In genomic region chr4:38570647-38571326, GRCh38 we compare ENCODE assay signal across 23 cellular contexts.
A peak's percentile ranks its signal among the peaks of the same experiment; 100 is the strongest.
DNase-seq lines count a peak whose midpoint lies in the region; TF ChIP-seq lines count a peak whose summit lies in the region.
"Had no signal": no experiment of that assay in that cellular context is flagged by ENCODE, and none has a peak within 500 bp of the region (broad histone marks: within the 10 kb centered on the region; RNA-seq: fewer than 3 reads in every experiment).

No MANE protein-coding gene starts in this region.

- H3K9ac ChIP-seq in mucosa of rectum (ENCODE audit: low read depth in 1 of 2, low read length in 2 of 2) = no peak overlapping the region
- H3K9ac ChIP-seq: BLaER1, GM23248 had no signal

- H3K4me3 ChIP-seq in LNCaP clone FGC (ENCODE audit: low read depth, low read length) (no peak overlapping the region), epithelial cell of esophagus (ENCODE audit: low read length) (no peak overlapping the region), mucosa of rectum (ENCODE audit: low read length in 2 of 2) (no peak overlapping the region), A673 (ENCODE audit: low read depth, low read length, poor library complexity, severe bottlenecking) (no peak overlapping the region)
- H3K4me3 ChIP-seq: BLaER1, GM23248, SJSA1 had no signal

- H3K27ac ChIP-seq in 22Rv1 (peak overlapping the region; percentile 24; the same call in 1 of the 2 replicates), mucosa of rectum (ENCODE audit: low read depth in 2 of 2, low read length in 2 of 2) (peak overlapping the region; percentile 69 to 71), A673 (ENCODE audit: low read depth, low read length, poor library complexity, severe bottlenecking) (no peak overlapping the region)
- H3K27ac ChIP-seq: BLaER1, GM23248, SJSA1 had no signal

- no peak for TF ChIP-seq CTCF in 22Rv1 (IDR thresholded peaks at IDR 0.05)
- TF ChIP-seq CTCF in LNCaP clone FGC (IDR thresholded peaks at IDR 0.05; ENCODE audit: control insufficient read depth, extremely low read depth, insufficient read depth) = no peak
- no peak for TF ChIP-seq CTCF in epithelial cell of esophagus (IDR thresholded peaks at IDR 0.05; ENCODE audit: insufficient read depth, low read depth, low read length, missing control alignments)
- TF ChIP-seq CTCF in A673 (conservative IDR thresholded peaks at IDR 0.05; ENCODE audit: low read depth, low read length) = no peak

- H3K9me3 ChIP-seq in mucosa of rectum (ENCODE audit: control insufficient read depth in 2 of 2, low read length in 2 of 2) = no peaks in the 10 kb centered on the region
- H3K9me3 ChIP-seq in A673 (ENCODE audit: low read depth, low read length, poor library complexity, severe bottlenecking) = no peaks in the 10 kb centered on the region
- H3K9me3 ChIP-seq: BLaER1, SJSA1 had no signal

- POLR2A ChIA-PET in A673 (lab: Charles Lee; ENCODE audit: low non-redundant PET) = interaction anchor here (0.6 kb wide), 1 partner anchor 1656 kb away, joined by 3 read pairs; no protein-coding TSS in a partner anchor

- H3K36me3 ChIP-seq in mucosa of rectum (ENCODE audit: control insufficient read depth in 2 of 2, insufficient read depth in 2 of 2, low read length in 2 of 2) (no peaks in the 10 kb centered on the region), A673 (ENCODE audit: insufficient read depth, low read length, poor library complexity, severe bottlenecking) (no peaks in the 10 kb centered on the region)
- H3K36me3 ChIP-seq: BLaER1, SJSA1 had no signal

- intact Hi-C loops in A673 (cut with micrococcal nuclease; ENCODE audit: unreplicated experiment) = no loop called here

- H3K4me1 ChIP-seq in mucosa of rectum (ENCODE audit: control insufficient read depth in 2 of 2, insufficient read depth in 2 of 2, low read length in 2 of 2) = peaks cover 20 to 29% of the 10 kb centered on the region in 2 donors
- H3K4me1 ChIP-seq in A673 (ENCODE audit: insufficient read depth, low read length, poor library complexity, severe bottlenecking) = no peaks in the 10 kb centered on the region

- no peaks in the 10 kb centered on the region for H3K27me3 ChIP-seq in mucosa of rectum (ENCODE audit: control insufficient read depth in 2 of 2, insufficient read depth in 2 of 2, low read length in 2 of 2)
- H3K27me3 ChIP-seq in A673 (replicated peaks; ENCODE audit: insufficient read depth, low read depth, low read length, poor library complexity) = no peaks in the 10 kb centered on the region
- H3K27me3 ChIP-seq: BLaER1, SJSA1 had no signal

- BruUV-seq in A673 (replicated peaks; lab: Mats Ljungman, UMichigan) = no TSS peak

- DNase-seq in LNCaP clone FGC (ENCODE audit: low read depth) (peak; percentile 15), epithelial cell of esophagus (ENCODE audit: low read depth) (peak; percentile 68), T1000 (lab: John Stamatoyannopoulos, UW) (no peak), MV-4-11 (lab: John Stamatoyannopoulos, UW) (no peak), A673 (ENCODE audit: low spot score) (no peak), NCI-H446 (lab: John Stamatoyannopoulos, UW) (no peak)
- DNase-seq: CD4-positive, CD25-positive, alpha-beta regulatory T cell; GM23248; H7; NCI-H1105; NCI-H146; NCI-H1930; NCI-H2107; NCI-H446 treated with DMSO at 0.1 percent for 48 hours; NCI-H526; NCI-H82; NK-92 treated with Interleukin-12 subunit alpha and Interleukin-12 subunit beta, amount 100 ng/mL, for 24 hours; PC-3; Right ventricle myocardium superior had no signal

- CTCF ChIA-PET in A673 (lab: Charles Lee) = no interaction called here

Comparison
In these comparisons a context has a peak if more than half of its experiments do, and no peak if none do; other contexts are left out.
1. DNase-seq: peak in LNCaP clone FGC (single experiment) and epithelial cell of esophagus (single experiment); none in T1000 (single experiment), MV-4-11 (single experiment), A673 (single experiment) and NCI-H446 (0 of 2).